24 cellular contexts compared by ENCODE assay signal in genomic region chr10:133177380-133178157, GRCh38. TPM values are rescaled to one million over a fixed set of nuclear protein-coding genes. Genes with fewer than 3 reads are reported as not detected.
DNase-seq lines count a peak whose midpoint lies in the region; ATAC-seq, FAIRE-seq and TF ChIP-seq lines count a peak whose summit lies in the region.
"Had no signal": no experiment of that assay in that cellular context is flagged by ENCODE, and none has a peak within 500 bp of the region (broad histone marks: within the 10 kb centered on the region; RNA-seq: fewer than 3 reads in every experiment).

No MANE protein-coding gene starts in this region.

- DNase-seq in GM12891 (ENCODE audit: insufficient read length, low spot score): no peak
- no peak for DNase-seq in K562 (ENCODE audit: extremely low read depth in 1 of 4, low spot score in 3 of 4)
- peak; percentile 58 for DNase-seq in osteoblast (ENCODE audit: insufficient read length, low spot score, missing footprints)
- no peak for DNase-seq in CD8-positive, alpha-beta memory T cell
- DNase-seq in hippocampal formation (lab: John Stamatoyannopoulos, UW): no peak
- DNase-seq in smooth muscle cell (lab: John Stamatoyannopoulos, UW; ENCODE audit: unreplicated experiment): no peak
- DNase-seq: ACHN; COR-L47; DMS 273 treated with DMSO at 0.1 percent for 48 hours; DND-41; H7; NCI-H1092 treated with DMSO at 0.1 percent for 48 hours; NCI-H146; NCI-H2029 treated with DMSO at 0.1 percent for 48 hours; NCI-H2171 treated with DMSO at 0.1 percent for 48 hours; NCI-H446; NCI-H748 treated with DMSO at 0.1 percent for 48 hours; NK-92 treated with Interleukin-12 subunit alpha and Interleukin-12 subunit beta, amount 100 ng/mL, for 24 hours had no signal

- peak overlapping the region in 2 of 8 donors; percentile 24 to 88 for H3K27ac Mint-ChIP-seq in CD8-positive, alpha-beta memory T cell

- H3K36me3 Mint-ChIP-seq in CD8-positive, alpha-beta memory T cell: no peaks in the 10 kb centered on the region

- H3K36me3 ChIP-seq in BLaER1 treated with 17β-estradiol and CSF1 and Interleukin-3, amounts not matched to agents 10 nM and 100 nM: no peaks in the 10 kb centered on the region
- no peaks in the 10 kb centered on the region for H3K36me3 ChIP-seq in K562 (ENCODE audit: control insufficient read depth, insufficient read depth, low read length)
- no peaks in the 10 kb centered on the region for H3K36me3 ChIP-seq in osteoblast (ENCODE audit: insufficient read depth, low read length)
- H3K36me3 ChIP-seq in CD8-positive, alpha-beta memory T cell (ENCODE audit: insufficient read depth, low read length): no peaks in the 10 kb centered on the region
- H3K36me3 ChIP-seq in smooth muscle cell (ENCODE audit: low read depth): no peaks in the 10 kb centered on the region
- H3K36me3 ChIP-seq: Peyer's patch had no signal

- peaks cover 0 to 17% (median 0%) of the 10 kb centered on the region in 11 experiments; a peak in 6 of 22 replicates for H3K9me3 ChIP-seq in BLaER1 treated with 17β-estradiol and CSF1 and Interleukin-3, amounts not matched to agents 10 nM and 100 nM (replicated peaks in 1 of 11)
- no peaks in the 10 kb centered on the region; the same call in 1 of the 2 replicates for H3K9me3 ChIP-seq in K562 (replicated peaks; ENCODE audit: control insufficient read depth, insufficient read depth, low read depth, low read length)
- no peaks in the 10 kb centered on the region for H3K9me3 ChIP-seq in osteoblast (ENCODE audit: low read depth, low read length)
- H3K9me3 ChIP-seq in CD8-positive, alpha-beta memory T cell (ENCODE audit: low read length): no peaks in the 10 kb centered on the region
- no peaks in the 10 kb centered on the region for H3K9me3 ChIP-seq in smooth muscle cell (replicated peaks; ENCODE audit: low read depth)
- H3K9me3 ChIP-seq: Peyer's patch had no signal

- H3K4me3 Mint-ChIP-seq in CD8-positive, alpha-beta memory T cell: no peak overlapping the region

- H3F3A ChIP-seq in smooth muscle cell (ENCODE audit: low read depth): no peaks in the 10 kb centered on the region

- H3K9me1 ChIP-seq in K562 (ENCODE audit: control insufficient read depth, insufficient read depth, low read length): no peaks in the 10 kb centered on the region

- TF ChIP-seq CTCF in K562 (IDR thresholded peaks at IDR 0.05 in 2 of 3, conservative IDR thresholded peaks at IDR 0.05 in 1 of 3; ENCODE audit: insufficient read depth in 2 of 3, low read depth in 1 of 3, low read length in 3 of 3) (no peak), osteoblast (IDR thresholded peaks at IDR 0.05; ENCODE audit: extremely low read depth, low read depth, low read length) (no peak), smooth muscle cell (IDR thresholded peaks at IDR 0.05; ENCODE audit: borderline replicate concordance, insufficient read depth, poor library complexity, severe bottlenecking) (no peak)

- H3K4me2 ChIP-seq in BLaER1 treated with 17β-estradiol and CSF1 and Interleukin-3, amounts not matched to agents 10 nM and 100 nM: peak overlapping the region in 9 of 11 experiments; percentile 55 to 88 (median 71); a peak in 17 of 22 replicates
- H3K4me2 ChIP-seq in K562 (ENCODE audit: insufficient read depth, low read length) (no peak overlapping the region), osteoblast (ENCODE audit: insufficient read depth, low read length) (no peak overlapping the region), smooth muscle cell (no peak overlapping the region)

- TF ChIP-seq EP300 in K562 (IDR thresholded peaks at IDR 0.05; ENCODE audit: low read length): no peak

- H3K4me1 Mint-ChIP-seq in CD8-positive, alpha-beta memory T cell: no peaks in the 10 kb centered on the region

- in situ Hi-C loops in K562 (cut with MboI): no loop called here

- POLR2A ChIA-PET in K562 (lab: Yijun Ruan, JAX): no interaction called here
- POLR2A ChIA-PET in CD8-positive, alpha-beta memory T cell (lab: Charles Lee): no interaction called here

- WGBS in K562 (ENCODE audit: insufficient coverage, low coverage, missing lambda C conversion rate): under 1% methylated on average over 11 of the region's 12 CpGs
- 97% methylated on average over 12 of the region's 12 CpGs for WGBS in smooth muscle cell (ENCODE audit: low lambda C conversion rate)

- H2AFZ ChIP-seq in K562 (ENCODE audit: low read depth, low read length) (no peak overlapping the region), osteoblast (ENCODE audit: low read length) (no peak overlapping the region), smooth muscle cell (ENCODE audit: low read depth) (no peak overlapping the region)

- H3K9ac ChIP-seq in BLaER1 treated with 17β-estradiol and CSF1 and Interleukin-3, amounts not matched to agents 10 nM and 100 nM: no peak overlapping the region
- H3K9ac ChIP-seq in K562 (ENCODE audit: insufficient read depth in 1 of 2, low read depth in 2 of 2, low read length in 2 of 2) (no peak overlapping the region), smooth muscle cell (ENCODE audit: low read depth) (no peak overlapping the region)

- no TSS peak for BruUV-seq in K562 (replicated peaks; lab: Mats Ljungman, UMichigan)

- peaks cover 11 to 42% (median 27%) of the 10 kb centered on the region in 11 experiments for H3K27me3 ChIP-seq in BLaER1 treated with 17β-estradiol and CSF1 and Interleukin-3, amounts not matched to agents 10 nM and 100 nM
- H3K27me3 ChIP-seq in K562 (ENCODE audit: control insufficient read depth in 2 of 2, insufficient read depth in 2 of 2, low read length in 2 of 2): peaks cover 0 to 42% of the 10 kb centered on the region in 2 experiments; a peak in 4 of 5 replicates
- no peaks in the 10 kb centered on the region for H3K27me3 ChIP-seq in osteoblast (ENCODE audit: insufficient read depth, low read length)
- no peaks in the 10 kb centered on the region for H3K27me3 ChIP-seq in CD8-positive, alpha-beta memory T cell (ENCODE audit: insufficient read depth, low read length, poor library complexity, severe bottlenecking)
- no peaks in the 10 kb centered on the region for H3K27me3 ChIP-seq in smooth muscle cell (ENCODE audit: low read depth)
- H3K27me3 ChIP-seq: Peyer's patch had no signal

- TF ChIP-seq POLR2A in GM12891 (IDR thresholded peaks at IDR 0.05; ENCODE audit: low read depth, low read length): no peak
- no peak for TF ChIP-seq POLR2A in K562 (conservative IDR thresholded peaks at IDR 0.05)

- peak; percentile 74 for FAIRE-seq in GM12891 (lab: Jason Lieb, UNC)
- no peak for FAIRE-seq in K562 (lab: Jason Lieb, UNC)
- FAIRE-seq: G401.6 had no signal

- CTCF ChIA-PET in K562 (lab: Yijun Ruan, JAX; ENCODE audit: low intra/inter-chr PET ratio): no interaction called here
- CTCF ChIA-PET in CD8-positive, alpha-beta memory T cell (lab: Charles Lee): no interaction called here

- peaks cover 0 to 34% (median 8%) of the 10 kb centered on the region in 11 experiments; a peak in 10 of 22 replicates for H4K20me1 ChIP-seq in BLaER1 treated with 17β-estradiol and CSF1 and Interleukin-3, amounts not matched to agents 10 nM and 100 nM
- no peaks in the 10 kb centered on the region for H4K20me1 ChIP-seq in K562 (replicated peaks; ENCODE audit: control insufficient read depth, insufficient read depth, low read length)
- H4K20me1 ChIP-seq in osteoblast (ENCODE audit: insufficient read depth, low read length): no peaks in the 10 kb centered on the region
- no peaks in the 10 kb centered on the region for H4K20me1 ChIP-seq in smooth muscle cell (ENCODE audit: low read depth)

- no peak overlapping the region for H3K27ac ChIP-seq in BLaER1 treated with 17β-estradiol and CSF1 and Interleukin-3, amounts not matched to agents 10 nM and 100 nM
- H3K27ac ChIP-seq in K562 (ENCODE audit: extremely low read depth, low read depth, low read length) (no peak overlapping the region), osteoblast (ENCODE audit: low read depth, low read length) (no peak overlapping the region), smooth muscle cell (ENCODE audit: low read depth) (no peak overlapping the region)
- H3K27ac ChIP-seq in CD8-positive, alpha-beta memory T cell (ENCODE audit: low read depth, low read length): no peak overlapping the region
- H3K27ac ChIP-seq: HL-60, Peyer's patch had no signal

- peaks cover 14 to 64% (median 37%) of the 10 kb centered on the region in 10 experiments; a peak in 19 of 20 replicates for H3K4me1 ChIP-seq in BLaER1 treated with 17β-estradiol and CSF1 and Interleukin-3, amounts not matched to agents 10 nM and 100 nM
- H3K4me1 ChIP-seq in K562 (replicated peaks in 1 of 2; ENCODE audit: control insufficient read depth in 2 of 2, insufficient read depth in 2 of 2, low read length in 2 of 2) (no peaks in the 10 kb centered on the region; a peak in 2 of 5 replicates), osteoblast (ENCODE audit: insufficient read depth, low read length) (no peaks in the 10 kb centered on the region), smooth muscle cell (ENCODE audit: low read depth) (no peaks in the 10 kb centered on the region)
- no peaks in the 10 kb centered on the region for H3K4me1 ChIP-seq in CD8-positive, alpha-beta memory T cell (ENCODE audit: insufficient read depth, low read length)
- H3K4me1 ChIP-seq: Peyer's patch had no signal

- intact Hi-C loops in K562 (cut with micrococcal nuclease): no loop called here

- H3K27me3 Mint-ChIP-seq in CD8-positive, alpha-beta memory T cell: peaks cover 5 to 7% of the 10 kb centered on the region in 2 donors

- no peak overlapping the region for H3K4me3 ChIP-seq in BLaER1 treated with 17β-estradiol and CSF1 and Interleukin-3, amounts not matched to agents 10 nM and 100 nM
- H3K4me3 ChIP-seq in K562: no peak overlapping the region
- no peak overlapping the region for H3K4me3 ChIP-seq in osteoblast (ENCODE audit: insufficient read depth, low read length)
- H3K4me3 ChIP-seq in CD8-positive, alpha-beta memory T cell (ENCODE audit: low read length): no peak overlapping the region
- no peak overlapping the region for H3K4me3 ChIP-seq in smooth muscle cell
- H3K4me3 ChIP-seq: Peyer's patch had no signal

- no peak for TF ChIP-seq RAD21 in K562 (CRISPR knock-in tag; conservative IDR thresholded peaks at IDR 0.05 in 1 of 2, IDR thresholded peaks at IDR 0.05 in 1 of 2)

- no peak for ATAC-seq in K562

- no peaks in the 10 kb centered on the region for H3K9me3 Mint-ChIP-seq in CD8-positive, alpha-beta memory T cell

- no peaks in the 10 kb centered on the region for H3K79me2 ChIP-seq in K562 (ENCODE audit: control insufficient read depth, insufficient read depth, low read length)
- no peaks in the 10 kb centered on the region for H3K79me2 ChIP-seq in osteoblast (ENCODE audit: insufficient read depth, low read length)
- H3K79me2 ChIP-seq in smooth muscle cell (ENCODE audit: low read depth): no peaks in the 10 kb centered on the region

RNA-seq across cellular contexts. Expression of gene KNDC1, which starts 17.6 kb away (rescaled TPM):
- polyA plus RNA-seq in GM12891 (2012; ENCODE audit: low read depth, missing spikeins): not detected
- 0.86 TPM in 1 of 2 replicates, not detected in the other for total RNA-seq in K562 (2011; cell fraction: chromatin; rRNA removed; ENCODE audit: low replicate concordance)
- 1.5 and 1.8 TPM in 2 replicates for total RNA-seq in K562 (2011; cell fraction: nucleolus; rRNA removed)
- 2.1 TPM in 1 of 2 replicates, not detected in the other for total RNA-seq in K562 (2011; cell fraction: nucleoplasm; rRNA removed)
- total RNA-seq in K562 (2014; rRNA removed) (under 0.01 TPM in 1 of 2 replicates, not detected in the other), K562 (2014; rRNA removed; fragmentation: Illumina TruSeq; extraction: Trizol) (not detected in 2 replicates), K562 (2015; rRNA removed; fragmentation: Illumina TruSeq; extraction: Trizol) (not detected in 2 replicates), K562 (2021) (0.11 TPM in 1 of 2 replicates, not detected in the other), osteoblast (under 0.01 TPM in 1 of 2 replicates, not detected in the other), smooth muscle cell (1.8 and 2.3 TPM in 2 replicates)
- polyA plus RNA-seq in K562 (2011; rRNA removed) (0.20 and 0.26 TPM in 2 replicates), K562 (2014; fragmentation: Illumina TruSeq; extraction: Trizol) (not detected in 2 replicates), K562 (2014; fragmentation: Nextera tagmentation; extraction: Ambion mirVana) (not detected), K562 (2014; rRNA removed) (0.07 TPM in 1 of 2 replicates, not detected in the other), smooth muscle cell (3.1 and 3.4 TPM in 2 replicates)
- 0.04 and 0.18 TPM in 2 replicates for polyA plus RNA-seq in K562 (2011; cell fraction: cytosol; rRNA removed)
- 0.52 and 2.3 TPM in 2 replicates for polyA plus RNA-seq in K562 (2011; cell fraction: nucleus; rRNA removed)
- 0.07 and 1.1 TPM in 2 replicates for polyA plus RNA-seq in K562 (2012)
- polyA minus RNA-seq in K562 (2011; rRNA and poly(A)+ RNA removed): not detected in 2 replicates
- polyA minus RNA-seq in K562 (2011; cell fraction: cytosol; rRNA and poly(A)+ RNA removed): not detected in 2 replicates
- 0.11 and 0.27 TPM in 2 replicates for polyA minus RNA-seq in K562 (2011; cell fraction: nucleus; rRNA and poly(A)+ RNA removed)
- total RNA-seq in CD8-positive, alpha-beta memory T cell: not detected
- 0.05 TPM for polyA plus RNA-seq in CD8-positive, alpha-beta memory T cell
- total RNA-seq: HT1080 had no signal

RNA-seq across cellular contexts. Expression of gene UTF1, which starts 52.4 kb away (rescaled TPM):
- not detected for polyA plus RNA-seq in GM12891 (2012; ENCODE audit: low read depth, missing spikeins)
- not detected in 2 replicates for total RNA-seq in K562 (2011; cell fraction: chromatin; rRNA removed; ENCODE audit: low replicate concordance)
- total RNA-seq in K562 (2011; cell fraction: nucleolus; rRNA removed): not detected in 2 replicates
- not detected in 2 replicates for total RNA-seq in K562 (2011; cell fraction: nucleoplasm; rRNA removed)
- not detected in 2 replicates for total RNA-seq in K562 (2014; rRNA removed)
- not detected in 2 replicates for total RNA-seq in K562 (2014; rRNA removed; fragmentation: Illumina TruSeq; extraction: Trizol)
- total RNA-seq in K562 (2015; rRNA removed; fragmentation: Illumina TruSeq; extraction: Trizol): not detected in 2 replicates
- total RNA-seq in K562 (2021): 0.16 and 0.35 TPM in 2 replicates
- not detected in 2 replicates for polyA plus RNA-seq in K562 (2011; rRNA removed)
- polyA plus RNA-seq in K562 (2011; cell fraction: cytosol; rRNA removed): 0.12 TPM in 1 of 2 replicates, not detected in the other
- polyA plus RNA-seq in K562 (2011; cell fraction: nucleus; rRNA removed): 0.14 TPM in 1 of 2 replicates, not detected in the other
- 0.09 and 0.28 TPM in 2 replicates for polyA plus RNA-seq in K562 (2012)
- polyA plus RNA-seq in K562 (2014; fragmentation: Illumina TruSeq; extraction: Trizol): not detected in 2 replicates
- not detected for polyA plus RNA-seq in K562 (2014; fragmentation: Nextera tagmentation; extraction: Ambion mirVana)
- 0.46 TPM in 1 of 2 replicates, not detected in the other for polyA plus RNA-seq in K562 (2014; rRNA removed)
- polyA minus RNA-seq in K562 (2011; rRNA and poly(A)+ RNA removed): not detected in 2 replicates
- polyA minus RNA-seq in K562 (2011; cell fraction: cytosol; rRNA and poly(A)+ RNA removed): not detected in 2 replicates
- polyA minus RNA-seq in K562 (2011; cell fraction: nucleus; rRNA and poly(A)+ RNA removed): not detected in 2 replicates
- not detected in 2 replicates for total RNA-seq in osteoblast
- total RNA-seq in CD8-positive, alpha-beta memory T cell: not detected
- polyA plus RNA-seq in CD8-positive, alpha-beta memory T cell: not detected
- total RNA-seq in smooth muscle cell: not detected in 2 replicates
- not detected in 2 replicates for polyA plus RNA-seq in smooth muscle cell
- total RNA-seq: HT1080, LHCN-M2, Peyer's patch had no signal

Comparison
In these comparisons a context has a peak if more than half of its experiments do, and no peak if none do; other contexts are left out.
1. H3K4me2 ChIP-seq: peak in BLaER1 treated with 17β-estradiol and CSF1 and Interleukin-3, amounts not matched to agents 10 nM and 100 nM (9 of 11); none in K562 (single experiment), osteoblast (single experiment) and smooth muscle cell (single experiment).